32 cellular contexts compared by ENCODE assay signal in the genomic region with DNA sequence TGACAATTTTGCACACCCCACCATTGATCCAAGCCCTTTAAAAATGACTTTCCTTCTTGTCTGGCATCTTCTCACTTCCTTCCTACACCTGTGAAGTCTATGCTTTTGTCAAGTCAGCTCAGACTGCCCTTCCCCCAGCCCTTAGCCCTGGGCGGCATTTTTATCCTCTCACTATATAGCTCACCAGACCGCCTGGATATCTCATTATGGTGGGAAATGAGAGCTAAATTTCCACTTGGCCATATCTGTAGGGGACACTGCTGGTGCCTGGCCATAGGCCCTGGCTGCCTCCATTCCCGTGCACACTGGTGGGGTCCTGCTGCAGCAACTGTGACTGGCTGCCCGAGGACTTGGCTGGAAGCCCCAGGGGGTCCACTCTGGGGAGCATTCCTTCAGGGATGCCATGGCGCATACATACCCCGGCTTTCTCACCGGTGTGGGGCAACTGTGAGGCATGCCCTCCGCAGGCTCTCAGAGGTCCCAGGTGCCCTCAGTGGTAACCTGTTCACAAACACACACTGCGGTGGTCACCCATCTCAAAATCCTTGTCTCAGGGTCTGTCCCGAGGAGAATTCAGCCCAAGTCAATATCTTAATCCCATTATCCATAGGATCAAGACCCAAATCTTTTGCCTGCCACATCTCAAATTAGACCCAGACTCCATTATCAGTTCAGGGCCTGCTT.
"Had no signal": no experiment of that assay in that cellular context is flagged by ENCODE, and none has a peak within 500 bp of the region (broad histone marks: within the 10 kb centered on the region; RNA-seq: fewer than 3 reads in every experiment).

No MANE protein-coding gene starts in this region.

- H3K9me3 ChIP-seq: ascending aorta, colonic mucosa, mucosa of descending colon, neutrophil, pancreas, prostate gland, thyroid gland had no signal

- H3K27ac Mint-ChIP-seq: activated naive CD4-positive, alpha-beta T cell treated with anti-CD3 and anti-CD28 coated beads, Interleukin-2, amount 10 ng/mL, durations not matched to agents 7 days and 5 days; activated naive CD8-positive, alpha-beta T cell treated with anti-CD3 and anti-CD28 coated beads, Interleukin-2, amount 10 ng/mL, durations not matched to agents 7 days and 5 days; activated T-helper 1 cell treated with anti-CD3 and anti-CD28 coated beads, Interleukin-12 subunit alpha, Interleukin-12 subunit beta, Interleukin-2, Interleukin-4 antibody, amounts not matched to agents 30 ng/mL and 10 ng/mL and 1 ng/mL, durations not matched to agents 14 hours and 24 hours and 36 hours; natural killer cell treated with Interleukin-12 subunit alpha and Interleukin-12 subunit beta and Interleukin-15 and Interleukin-18, amount 100 ng/mL, for 72 hours; T-helper 2 cell treated with Interferon-gamma antibody and Interleukin-4, amounts not matched to agents 5 μg/mL and 100 μg/mL, for 36 hours had no signal

- ATAC-seq: mucosa of descending colon; natural killer cell treated with Interleukin-12 subunit alpha and Interleukin-12 subunit beta and Interleukin-15 and Interleukin-18, amount 100 ng/mL, for 72 hours; pancreas; sciatic nerve had no signal

- H3K9me3 Mint-ChIP-seq: activated naive CD4-positive, alpha-beta T cell treated with anti-CD3 and anti-CD28 coated beads, Interleukin-2, amount 10 ng/mL, durations not matched to agents 7 days and 5 days; activated naive CD8-positive, alpha-beta T cell treated with anti-CD3 and anti-CD28 coated beads, Interleukin-2, amount 10 ng/mL, durations not matched to agents 7 days and 5 days; activated T-helper 1 cell treated with anti-CD3 and anti-CD28 coated beads, Interleukin-12 subunit alpha, Interleukin-12 subunit beta, Interleukin-2, Interleukin-4 antibody, amounts not matched to agents 30 ng/mL and 10 ng/mL and 1 ng/mL, durations not matched to agents 14 hours and 24 hours and 36 hours; natural killer cell treated with Interleukin-12 subunit alpha and Interleukin-12 subunit beta and Interleukin-15 and Interleukin-18, amount 100 ng/mL, for 72 hours; T-helper 2 cell treated with Interferon-gamma antibody and Interleukin-4, amounts not matched to agents 5 μg/mL and 100 μg/mL, for 36 hours had no signal

- H3K36me3 Mint-ChIP-seq: activated naive CD4-positive, alpha-beta T cell treated with anti-CD3 and anti-CD28 coated beads, Interleukin-2, amount 10 ng/mL, durations not matched to agents 7 days and 5 days; activated naive CD8-positive, alpha-beta T cell treated with anti-CD3 and anti-CD28 coated beads, Interleukin-2, amount 10 ng/mL, durations not matched to agents 7 days and 5 days; brain; natural killer cell treated with Interleukin-12 subunit alpha and Interleukin-12 subunit beta and Interleukin-15 and Interleukin-18, amount 100 ng/mL, for 72 hours had no signal

- H3K4me3 ChIP-seq: ascending aorta, cardiac muscle cell, colonic mucosa, left ventricle myocardium inferior, lung, mucosa of descending colon, pancreas, prostate gland, skin epidermis, stomach, thyroid gland, upper lobe of left lung had no signal

- H3K4me3 Mint-ChIP-seq: activated naive CD4-positive, alpha-beta T cell treated with anti-CD3 and anti-CD28 coated beads, Interleukin-2, amount 10 ng/mL, durations not matched to agents 7 days and 5 days; activated naive CD8-positive, alpha-beta T cell treated with anti-CD3 and anti-CD28 coated beads, Interleukin-2, amount 10 ng/mL, durations not matched to agents 7 days and 5 days; activated T-helper 1 cell treated with anti-CD3 and anti-CD28 coated beads, Interleukin-12 subunit alpha, Interleukin-12 subunit beta, Interleukin-2, Interleukin-4 antibody, amounts not matched to agents 30 ng/mL and 10 ng/mL and 1 ng/mL, durations not matched to agents 14 hours and 24 hours and 36 hours; brain; natural killer cell treated with Interleukin-12 subunit alpha and Interleukin-12 subunit beta and Interleukin-15 and Interleukin-18, amount 100 ng/mL, for 72 hours; T-helper 2 cell treated with Interferon-gamma antibody and Interleukin-4, amounts not matched to agents 5 μg/mL and 100 μg/mL, for 36 hours had no signal

- H3K36me3 ChIP-seq: ascending aorta, cardiac muscle cell, colonic mucosa, left ventricle myocardium inferior, neutrophil, pancreas, prostate gland, stomach, thyroid gland, upper lobe of left lung had no signal

- DNase-seq: activated CD4-positive, alpha-beta T cell treated with anti-CD3 and anti-CD28 coated beads for 4 hours; activated CD4-positive, alpha-beta T cell treated with anti-CD3 and anti-CD28 coated beads, Interleukin-2, amount 50 U/mL, for 4 hours; activated CD8-positive, alpha-beta memory T cell treated with anti-CD3 and anti-CD28 coated beads for 24 hours; activated CD8-positive, alpha-beta memory T cell treated with anti-CD3 and anti-CD28 coated beads, Interleukin-2, amount 50 U/mL, for 4 hours; activated effector memory CD4-positive, alpha-beta T cell treated with anti-CD3 and anti-CD28 coated beads, Interleukin-2, amount 50 U/mL, for 16 hours; activated naive CD4-positive, alpha-beta T cell treated with anti-CD3 and anti-CD28 coated beads, Interleukin-2, amount 10 ng/mL, durations not matched to agents 7 days and 5 days; activated naive CD8-positive, alpha-beta T cell treated with anti-CD3 and anti-CD28 coated beads, Interleukin-2, amount 10 ng/mL, durations not matched to agents 7 days and 5 days; activated T-cell treated with anti-CD3 and anti-CD28 coated beads, Interleukin-2, amount 50 U/mL, for 1 hour; cerebellar nuclear complex; colonic mucosa; glutamatergic neuron; left ventricle myocardium inferior; mucosa of descending colon; pancreas; retina; stimulated activated CD4-positive, alpha-beta T cell treated with anti-CD3 and anti-CD28 coated beads, Interleukin-12 subunit alpha, Interleukin-12 subunit beta, amount 100 ng/mL, for 4 hours; stimulated activated CD4-positive, alpha-beta T cell treated with anti-CD3 and anti-CD28 coated beads, Interleukin-4, amount 100 ng/mL, for 1 hour; stomach; T-helper 1 cell; thyroid gland had no signal

- H3K4me1 ChIP-seq: ascending aorta, colonic mucosa, left ventricle myocardium inferior, pancreas, prostate gland, stomach, thyroid gland, upper lobe of left lung had no signal

- H3K27me3 ChIP-seq: ascending aorta, cardiac muscle cell, colonic mucosa, pancreas, thyroid gland, upper lobe of left lung had no signal

- H3K27ac ChIP-seq: ascending aorta, cardiac muscle cell, colonic mucosa, left ventricle myocardium inferior, neutrophil, pancreas, prostate gland, skin epidermis, stomach, thyroid gland, upper lobe of left lung had no signal
